ENCODE assay signal across 1 cellular context in the genomic region with DNA sequence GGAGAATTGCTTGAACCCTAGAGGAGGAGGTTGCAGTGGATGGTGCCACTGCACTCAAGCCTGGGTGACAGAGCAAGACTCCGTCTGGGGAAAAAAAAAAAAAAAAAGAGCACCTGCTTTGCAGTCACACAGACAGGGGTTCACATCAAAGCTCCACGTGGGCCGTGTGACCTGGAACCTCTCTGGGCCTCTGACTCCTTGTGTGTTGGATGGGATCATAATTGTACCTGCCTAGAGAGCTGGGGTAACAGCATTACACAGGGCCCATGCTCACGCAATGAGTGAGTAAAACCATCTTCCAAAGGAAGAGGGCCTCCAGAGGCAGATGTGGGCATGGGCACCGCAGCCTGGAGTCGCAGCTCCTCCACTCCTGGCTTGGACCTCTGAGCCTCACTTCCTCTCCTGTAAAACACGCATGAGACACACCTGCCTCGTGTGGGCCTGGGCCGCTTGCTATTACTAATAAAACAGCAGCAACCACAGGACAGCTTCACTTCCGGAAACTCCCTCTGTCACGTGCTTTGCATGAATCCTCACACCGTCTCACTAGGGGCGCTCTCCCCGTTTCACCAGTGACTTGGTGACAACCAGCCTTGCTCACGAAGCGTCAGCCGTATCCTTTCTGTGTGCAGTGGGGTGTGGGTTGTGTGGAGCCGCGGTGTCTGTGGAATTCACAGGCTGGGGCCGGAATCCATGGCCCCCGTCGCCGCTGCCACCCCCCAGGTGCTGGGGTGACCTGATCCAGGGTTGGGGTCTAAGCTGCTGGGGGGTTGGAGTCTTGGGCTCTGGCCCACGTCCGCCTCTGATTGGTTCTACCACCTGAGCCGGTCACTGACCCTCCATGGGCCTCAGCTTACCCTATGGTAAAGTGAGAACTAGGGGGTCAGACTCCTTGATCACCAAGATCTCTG.
TF ChIP-seq lines count a peak whose summit lies in the region.
"Not testable (repeated sequence)": the region's sequence is repeated elsewhere in the genome, so short reads cannot be mapped to it uniquely, and the experiment has no call there.

No MANE protein-coding gene starts in this region.

TF ChIP-seq in K562, 482 proteins besides CTCF, POLR2A, EP300 and RAD21 (continued from another document and continues in another):
- TF ChIP-seq ZBTB11 (CRISPR knock-in tag; IDR thresholded peaks at IDR 0.05) (peak in 1 of 3 experiments; percentile 69; a peak in 2 of 6 replicates), ZFPM2 (CRISPR knock-in tag; IDR thresholded peaks at IDR 0.05) (peak; percentile 33; the same call in 1 of the 2 replicates), FOXK2 (conservative IDR thresholded peaks at IDR 0.05 in 1 of 2, IDR thresholded peaks at IDR 0.05 in 1 of 2; ENCODE audit: low read depth in 2 of 2) (peak; percentile 96 to 97), ZNF121 (CRISPR knock-in tag; conservative IDR thresholded peaks at IDR 0.05) (0 out of 2 replicates have a peak, but pooled peaks have one; percentile 21), BHLHE40 (IDR thresholded peaks at IDR 0.05; ENCODE audit: low read length) (peak; percentile 98), GABPB2 (CRISPR knock-in tag; conservative IDR thresholded peaks at IDR 0.05) (peak; percentile 16; the same call in 1 of the 2 replicates), ETV6 (CRISPR knock-in tag; IDR thresholded peaks at IDR 0.05; ENCODE audit: borderline replicate concordance) (peak; percentile 51; the same call in 1 of the 2 replicates), MTA3 (IDR thresholded peaks at IDR 0.05; ENCODE audit: borderline replicate concordance) (0 out of 2 replicates have a peak, but pooled peaks have one; percentile 62), RBBP5 (IDR thresholded peaks at IDR 0.05; ENCODE audit: borderline replicate concordance, insufficient read depth, low read length, poor library complexity, severe bottlenecking) (peak; percentile 24), KDM5B (IDR thresholded peaks at IDR 0.05; ENCODE audit: insufficient replicate concordance, low read depth, low read length) (peak; percentile 31), ZNF583 (CRISPR knock-in tag; IDR thresholded peaks at IDR 0.05) (peak; percentile 47; the same call in 1 of the 2 replicates), MECOM (CRISPR knock-in tag; IDR thresholded peaks at IDR 0.05) (0 out of 2 replicates have a peak, but pooled peaks have one; percentile 58), ZNF143 (CRISPR knock-in tag; IDR thresholded peaks at IDR 0.05) (peak; percentile 48; the same call in 1 of the 2 replicates), CREB1 (CRISPR knock-in tag; IDR thresholded peaks at IDR 0.05) (peak; percentile 83), ZNF766 (CRISPR knock-in tag; conservative IDR thresholded peaks at IDR 0.05) (peak; percentile 71), ZNF644 (tag; IDR thresholded peaks at IDR 0.05; ENCODE audit: low read depth) (peak; percentile 75), TBP (optimal IDR thresholded peaks at IDR 0.05; ENCODE audit: low read depth, low read length) (peak; percentile 58), SUPT5H (IDR thresholded peaks at IDR 0.05) (peak; percentile 65), FOXP1 (CRISPR knock-in tag; IDR thresholded peaks at IDR 0.05) (peak; percentile 96), ZNF57 (CRISPR knock-in tag; IDR thresholded peaks at IDR 0.05) (0 out of 2 replicates have a peak, but pooled peaks have one; percentile 13), SMAD4 (CRISPR knock-in tag; conservative IDR thresholded peaks at IDR 0.05) (peak; percentile 76), NEUROD1 (IDR thresholded peaks at IDR 0.05; ENCODE audit: borderline replicate concordance, low read depth, low read length, partially characterized antibody) (peak; percentile 64), ATF7 (IDR thresholded peaks at IDR 0.05) (peak; percentile 86; the same call in 1 of the 2 replicates), TFE3 (CRISPR knock-in tag; IDR thresholded peaks at IDR 0.05) (peak; percentile 97)
- TF ChIP-seq, protein P1, sequence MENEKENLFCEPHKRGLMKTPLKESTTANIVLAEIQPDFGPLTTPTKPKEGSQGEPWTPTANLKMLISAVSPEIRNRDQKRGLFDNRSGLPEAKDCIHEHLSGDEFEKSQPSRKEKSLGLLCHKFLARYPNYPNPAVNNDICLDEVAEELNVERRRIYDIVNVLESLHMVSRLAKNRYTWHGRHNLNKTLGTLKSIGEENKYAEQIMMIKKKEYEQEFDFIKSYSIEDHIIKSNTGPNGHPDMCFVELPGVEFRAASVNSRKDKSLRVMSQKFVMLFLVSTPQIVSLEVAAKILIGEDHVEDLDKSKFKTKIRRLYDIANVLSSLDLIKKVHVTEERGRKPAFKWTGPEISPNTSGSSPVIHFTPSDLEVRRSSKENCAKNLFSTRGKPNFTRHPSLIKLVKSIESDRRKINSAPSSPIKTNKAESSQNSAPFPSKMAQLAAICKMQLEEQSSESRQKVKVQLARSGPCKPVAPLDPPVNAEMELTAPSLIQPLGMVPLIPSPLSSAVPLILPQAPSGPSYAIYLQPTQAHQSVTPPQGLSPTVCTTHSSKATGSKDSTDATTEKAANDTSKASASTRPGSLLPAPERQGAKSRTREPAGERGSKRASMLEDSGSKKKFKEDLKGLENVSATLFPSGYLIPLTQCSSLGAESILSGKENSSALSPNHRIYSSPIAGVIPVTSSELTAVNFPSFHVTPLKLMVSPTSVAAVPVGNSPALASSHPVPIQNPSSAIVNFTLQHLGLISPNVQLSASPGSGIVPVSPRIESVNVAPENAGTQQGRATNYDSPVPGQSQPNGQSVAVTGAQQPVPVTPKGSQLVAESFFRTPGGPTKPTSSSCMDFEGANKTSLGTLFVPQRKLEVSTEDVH (IDR thresholded peaks at IDR 0.05; ENCODE audit: low read depth, partially characterized antibody) = peak; percentile 60
- TF ChIP-seq, protein P2, sequence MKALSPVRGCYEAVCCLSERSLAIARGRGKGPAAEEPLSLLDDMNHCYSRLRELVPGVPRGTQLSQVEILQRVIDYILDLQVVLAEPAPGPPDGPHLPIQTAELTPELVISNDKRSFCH (CRISPR knock-in tag; IDR thresholded peaks at IDR 0.05) = not testable (repeated sequence)
- TF ChIP-seq, protein P2 (tag; IDR thresholded peaks at IDR 0.05) = peak; percentile 79; the same call in 1 of the 2 replicates
- not testable (repeated sequence) for TF ChIP-seq ETV6 (IDR thresholded peaks at IDR 0.05; ENCODE audit: borderline replicate concordance in 1 of 2, low read depth in 2 of 2, low read length in 1 of 2); CREB1 (IDR thresholded peaks at IDR 0.05)
- TF ChIP-seq, protein P3, sequence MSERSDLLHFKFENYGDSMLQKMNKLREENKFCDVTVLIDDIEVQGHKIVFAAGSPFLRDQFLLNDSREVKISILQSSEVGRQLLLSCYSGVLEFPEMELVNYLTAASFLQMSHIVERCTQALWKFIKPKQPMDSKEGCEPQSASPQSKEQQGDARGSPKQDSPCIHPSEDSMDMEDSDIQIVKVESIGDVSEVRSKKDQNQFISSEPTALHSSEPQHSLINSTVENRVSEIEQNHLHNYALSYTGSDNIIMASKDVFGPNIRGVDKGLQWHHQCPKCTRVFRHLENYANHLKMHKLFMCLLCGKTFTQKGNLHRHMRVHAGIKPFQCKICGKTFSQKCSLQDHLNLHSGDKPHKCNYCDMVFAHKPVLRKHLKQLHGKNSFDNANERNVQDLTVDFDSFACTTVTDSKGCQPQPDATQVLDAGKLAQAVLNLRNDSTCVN (CRISPR knock-in tag; IDR thresholded peaks at IDR 0.05) = peak; percentile 60; the same call in 1 of the 2 replicates
- TF ChIP-seq, protein P4, sequence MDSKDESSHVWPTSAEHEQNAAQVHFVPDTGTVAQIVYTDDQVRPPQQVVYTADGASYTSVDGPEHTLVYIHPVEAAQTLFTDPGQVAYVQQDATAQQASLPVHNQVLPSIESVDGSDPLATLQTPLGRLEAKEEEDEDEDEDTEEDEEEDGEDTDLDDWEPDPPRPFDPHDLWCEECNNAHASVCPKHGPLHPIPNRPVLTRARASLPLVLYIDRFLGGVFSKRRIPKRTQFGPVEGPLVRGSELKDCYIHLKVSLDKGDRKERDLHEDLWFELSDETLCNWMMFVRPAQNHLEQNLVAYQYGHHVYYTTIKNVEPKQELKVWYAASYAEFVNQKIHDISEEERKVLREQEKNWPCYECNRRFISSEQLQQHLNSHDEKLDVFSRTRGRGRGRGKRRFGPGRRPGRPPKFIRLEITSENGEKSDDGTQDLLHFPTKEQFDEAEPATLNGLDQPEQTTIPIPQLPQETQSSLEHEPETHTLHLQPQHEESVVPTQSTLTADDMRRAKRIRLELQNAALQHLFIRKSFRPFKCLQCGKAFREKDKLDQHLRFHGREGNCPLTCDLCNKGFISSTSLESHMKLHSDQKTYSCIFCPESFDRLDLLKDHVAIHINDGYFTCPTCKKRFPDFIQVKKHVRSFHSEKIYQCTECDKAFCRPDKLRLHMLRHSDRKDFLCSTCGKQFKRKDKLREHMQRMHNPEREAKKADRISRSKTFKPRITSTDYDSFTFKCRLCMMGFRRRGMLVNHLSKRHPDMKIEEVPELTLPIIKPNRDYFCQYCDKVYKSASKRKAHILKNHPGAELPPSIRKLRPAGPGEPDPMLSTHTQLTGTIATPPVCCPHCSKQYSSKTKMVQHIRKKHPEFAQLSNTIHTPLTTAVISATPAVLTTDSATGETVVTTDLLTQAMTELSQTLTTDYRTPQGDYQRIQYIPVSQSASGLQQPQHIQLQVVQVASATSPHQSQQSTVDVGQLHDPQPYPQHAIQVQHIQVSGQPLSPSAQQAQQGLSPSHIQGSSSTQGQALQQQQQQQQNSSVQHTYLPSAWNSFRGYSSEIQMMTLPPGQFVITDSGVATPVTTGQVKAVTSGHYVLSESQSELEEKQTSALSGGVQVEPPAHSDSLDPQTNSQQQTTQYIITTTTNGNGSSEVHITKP (IDR thresholded peaks at IDR 0.05; ENCODE audit: partially characterized antibody) = peak; percentile 95
- TF ChIP-seq, protein P5, sequence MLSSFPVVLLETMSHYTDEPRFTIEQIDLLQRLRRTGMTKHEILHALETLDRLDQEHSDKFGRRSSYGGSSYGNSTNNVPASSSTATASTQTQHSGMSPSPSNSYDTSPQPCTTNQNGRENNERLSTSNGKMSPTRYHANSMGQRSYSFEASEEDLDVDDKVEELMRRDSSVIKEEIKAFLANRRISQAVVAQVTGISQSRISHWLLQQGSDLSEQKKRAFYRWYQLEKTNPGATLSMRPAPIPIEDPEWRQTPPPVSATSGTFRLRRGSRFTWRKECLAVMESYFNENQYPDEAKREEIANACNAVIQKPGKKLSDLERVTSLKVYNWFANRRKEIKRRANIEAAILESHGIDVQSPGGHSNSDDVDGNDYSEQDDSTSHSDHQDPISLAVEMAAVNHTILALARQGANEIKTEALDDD (IDR thresholded peaks at IDR 0.05) = peak; percentile 22; the same call in 1 of the 2 replicates
- TF ChIP-seq, protein P6, sequence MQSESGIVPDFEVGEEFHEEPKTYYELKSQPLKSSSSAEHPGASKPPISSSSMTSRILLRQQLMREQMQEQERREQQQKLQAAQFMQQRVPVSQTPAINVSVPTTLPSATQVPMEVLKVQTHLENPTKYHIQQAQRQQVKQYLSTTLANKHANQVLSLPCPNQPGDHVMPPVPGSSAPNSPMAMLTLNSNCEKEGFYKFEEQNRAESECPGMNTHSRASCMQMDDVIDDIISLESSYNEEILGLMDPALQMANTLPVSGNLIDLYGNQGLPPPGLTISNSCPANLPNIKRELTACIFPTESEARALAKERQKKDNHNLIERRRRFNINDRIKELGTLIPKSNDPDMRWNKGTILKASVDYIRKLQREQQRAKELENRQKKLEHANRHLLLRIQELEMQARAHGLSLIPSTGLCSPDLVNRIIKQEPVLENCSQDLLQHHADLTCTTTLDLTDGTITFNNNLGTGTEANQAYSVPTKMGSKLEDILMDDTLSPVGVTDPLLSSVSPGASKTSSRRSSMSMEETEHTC (IDR thresholded peaks at IDR 0.05) = peak; percentile 96
- TF ChIP-seq, protein P7, sequence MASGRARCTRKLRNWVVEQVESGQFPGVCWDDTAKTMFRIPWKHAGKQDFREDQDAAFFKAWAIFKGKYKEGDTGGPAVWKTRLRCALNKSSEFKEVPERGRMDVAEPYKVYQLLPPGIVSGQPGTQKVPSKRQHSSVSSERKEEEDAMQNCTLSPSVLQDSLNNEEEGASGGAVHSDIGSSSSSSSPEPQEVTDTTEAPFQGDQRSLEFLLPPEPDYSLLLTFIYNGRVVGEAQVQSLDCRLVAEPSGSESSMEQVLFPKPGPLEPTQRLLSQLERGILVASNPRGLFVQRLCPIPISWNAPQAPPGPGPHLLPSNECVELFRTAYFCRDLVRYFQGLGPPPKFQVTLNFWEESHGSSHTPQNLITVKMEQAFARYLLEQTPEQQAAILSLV (tag; IDR thresholded peaks at IDR 0.05) = peak; percentile 20; the same call in 1 of the 2 replicates
- TF ChIP-seq, protein P8, sequence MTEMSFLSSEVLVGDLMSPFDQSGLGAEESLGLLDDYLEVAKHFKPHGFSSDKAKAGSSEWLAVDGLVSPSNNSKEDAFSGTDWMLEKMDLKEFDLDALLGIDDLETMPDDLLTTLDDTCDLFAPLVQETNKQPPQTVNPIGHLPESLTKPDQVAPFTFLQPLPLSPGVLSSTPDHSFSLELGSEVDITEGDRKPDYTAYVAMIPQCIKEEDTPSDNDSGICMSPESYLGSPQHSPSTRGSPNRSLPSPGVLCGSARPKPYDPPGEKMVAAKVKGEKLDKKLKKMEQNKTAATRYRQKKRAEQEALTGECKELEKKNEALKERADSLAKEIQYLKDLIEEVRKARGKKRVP (CRISPR knock-in tag; IDR thresholded peaks at IDR 0.05) = peak; percentile 30; the same call in 1 of the 2 replicates
